In the genomic region with DNA sequence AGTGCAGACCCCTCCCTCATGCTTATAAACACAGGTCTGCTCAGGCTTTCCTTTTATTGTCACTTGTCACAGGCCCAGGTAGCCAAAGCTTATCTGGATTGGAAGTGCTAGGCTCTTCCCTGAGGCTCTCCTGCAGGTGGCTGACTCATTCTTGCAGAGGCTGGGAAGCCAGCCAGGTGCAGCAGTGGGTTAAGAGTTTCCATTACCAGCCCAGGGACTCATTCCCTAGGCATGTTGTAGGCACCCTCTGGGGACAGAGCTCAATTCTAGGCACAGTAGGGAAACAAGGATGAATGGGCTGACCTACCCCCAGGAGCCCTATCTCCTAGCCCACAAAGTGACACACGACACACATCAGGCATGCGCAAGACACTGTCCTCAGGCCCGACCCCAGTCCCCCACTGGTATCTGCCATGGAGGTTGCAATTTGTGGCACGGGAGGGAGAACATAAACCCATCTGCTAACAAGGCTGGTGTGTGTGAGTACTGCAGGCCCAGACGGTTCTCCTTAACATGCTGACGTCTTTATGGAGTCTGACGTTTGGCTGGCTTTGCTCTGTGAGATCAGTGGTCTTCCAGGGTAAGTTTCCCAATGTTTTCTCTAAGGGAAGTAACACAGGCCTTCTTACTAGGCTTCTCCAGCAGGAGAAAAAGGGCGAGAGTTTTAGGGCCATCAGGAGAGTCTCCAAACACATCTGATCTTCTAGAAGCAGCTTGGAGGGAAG, we compare ENCODE assay signal across 10 cellular contexts.
A peak's percentile ranks its signal among the peaks of the same experiment; 100 is the strongest.
DNase-seq lines count a peak whose midpoint lies in the region; TF ChIP-seq lines count a peak whose summit lies in the region.
"Had no signal": no experiment of that assay in that cellular context is flagged by ENCODE, and none has a peak within 500 bp of the region (broad histone marks: within the 10 kb centered on the region; RNA-seq: fewer than 3 reads in every experiment).

No MANE protein-coding gene starts in this region.

- no peaks in the 10 kb centered on the region for H3K36me3 Mint-ChIP-seq in progenitor cell of endocrine pancreas (ENCODE audit: insufficient read depth)

- H3K4me3 ChIP-seq in epithelial cell of esophagus (ENCODE audit: low read length) (no peak overlapping the region), H7 (ENCODE audit: insufficient read depth, low read depth, low read length) (no peak overlapping the region)

- H3K27me3 Mint-ChIP-seq in progenitor cell of endocrine pancreas, result no peaks in the 10 kb centered on the region

- no peaks in the 10 kb centered on the region for H3K9me3 Mint-ChIP-seq in progenitor cell of endocrine pancreas (ENCODE audit: low read depth)
- H3K9me3 Mint-ChIP-seq: activated naive CD8-positive, alpha-beta T cell treated with anti-CD3 and anti-CD28 coated beads, Interleukin-2, amount 10 ng/mL, durations not matched to agents 7 days and 5 days had no signal

- no peak for TF ChIP-seq CTCF in epithelial cell of esophagus (IDR thresholded peaks at IDR 0.05; ENCODE audit: insufficient read depth, low read depth, low read length, missing control alignments)
- no peak for TF ChIP-seq CTCF in progenitor cell of endocrine pancreas (IDR thresholded peaks at IDR 0.05; ENCODE audit: unreplicated experiment)

- peaks cover 41% of the 10 kb centered on the region for H3K4me1 Mint-ChIP-seq in progenitor cell of endocrine pancreas (ENCODE audit: low read depth)

- H3K27me3 ChIP-seq in H7 (ENCODE audit: control insufficient read depth, insufficient read depth, low read length), result no peaks in the 10 kb centered on the region
- H3K27me3 ChIP-seq: neutrophil had no signal

- H3K27ac Mint-ChIP-seq in progenitor cell of endocrine pancreas, result peak overlapping the region; percentile 63
- H3K27ac Mint-ChIP-seq: activated naive CD8-positive, alpha-beta T cell treated with anti-CD3 and anti-CD28 coated beads, Interleukin-2, amount 10 ng/mL, durations not matched to agents 7 days and 5 days had no signal

- H3K4me3 Mint-ChIP-seq in progenitor cell of endocrine pancreas (ENCODE audit: low read depth), result no peak overlapping the region
- H3K4me3 Mint-ChIP-seq: activated naive CD8-positive, alpha-beta T cell treated with anti-CD3 and anti-CD28 coated beads, Interleukin-2, amount 10 ng/mL, durations not matched to agents 7 days and 5 days had no signal

- no peaks in the 10 kb centered on the region for H3K36me3 ChIP-seq in H7 (replicated peaks; ENCODE audit: control insufficient read depth, insufficient read depth, low read length)
- H3K36me3 ChIP-seq: neutrophil had no signal

- DNase-seq in EH (ENCODE audit: low read depth) (peak; percentile 67), NCI-H345 treated with DMSO at 0.1 percent for 48 hours (lab: John Stamatoyannopoulos, UW; ENCODE audit: unreplicated experiment) (peak; percentile 69), epithelial cell of esophagus (ENCODE audit: low read depth) (peak; percentile 93), progenitor cell of endocrine pancreas (ENCODE audit: low spot score, unreplicated experiment) (no peak), MV-4-11 (lab: John Stamatoyannopoulos, UW) (no peak), H7 (no peak)
- no peak for DNase-seq in stimulated activated CD8-positive, alpha-beta memory T cell treated with anti-CD3 and anti-CD28 coated beads, Interleukin-4, amount 100 ng/mL, for 48 hours
- no peak for DNase-seq in activated CD8-positive, alpha-beta memory T cell treated with anti-CD3 and anti-CD28 coated beads for 24 hours
- DNase-seq: activated naive CD8-positive, alpha-beta T cell treated with anti-CD3 and anti-CD28 coated beads, Interleukin-2, amount 10 ng/mL, durations not matched to agents 7 days and 5 days had no signal

Comparison
In these comparisons a context has a peak if more than half of its experiments do, and no peak if none do; other contexts are left out.
1. DNase-seq: peak in EH (single experiment), NCI-H345 treated with DMSO at 0.1 percent for 48 hours (single experiment) and epithelial cell of esophagus (single experiment); none in progenitor cell of endocrine pancreas (single experiment), stimulated activated CD8-positive, alpha-beta memory T cell treated with anti-CD3 and anti-CD28 coated beads, Interleukin-4, amount 100 ng/mL, for 48 hours (single experiment), activated CD8-positive, alpha-beta memory T cell treated with anti-CD3 and anti-CD28 coated beads for 24 hours (single experiment), MV-4-11 (single experiment) and H7 (single experiment).